Comparison of ENCODE assay signal across 17 cellular contexts in genomic region chr6:103800131-103800670, GRCh38.
DNase-seq lines count a peak whose midpoint lies in the region; ATAC-seq and TF ChIP-seq lines count a peak whose summit lies in the region.
"Had no signal": no experiment of that assay in that cellular context is flagged by ENCODE, and none has a peak within 500 bp of the region (broad histone marks: within the 10 kb centered on the region; RNA-seq: fewer than 3 reads in every experiment).

No MANE protein-coding gene starts in this region.

- H3K9me3 Mint-ChIP-seq in activated T-cell treated with anti-CD3 and anti-CD28 coated beads, Interleukin-2, amount 50 U/mL, for 72 hours: peaks cover 2 to 6% of the 10 kb centered on the region in 2 donors

- no peaks in the 10 kb centered on the region for H3K9me3 ChIP-seq in A673 (ENCODE audit: low read depth, low read length, poor library complexity, severe bottlenecking)
- H3K9me3 ChIP-seq: Caco-2, MG63 had no signal

- H3K36me3 ChIP-seq in A673 (ENCODE audit: insufficient read depth, low read length, poor library complexity, severe bottlenecking): no peaks in the 10 kb centered on the region
- H3K36me3 ChIP-seq: MG63 had no signal

- H3K27me3 Mint-ChIP-seq in activated T-cell treated with anti-CD3 and anti-CD28 coated beads, Interleukin-2, amount 50 U/mL, for 72 hours (ENCODE audit: low read depth): no peaks in the 10 kb centered on the region

- intact Hi-C loops in A673 (cut with micrococcal nuclease; ENCODE audit: unreplicated experiment): no loop called here

- in situ Hi-C loops in G401 (cut with HindIII; ENCODE audit: low sequenced_read_pairs): no loop called here

- CTCF ChIA-PET in A673 (lab: Charles Lee): no interaction called here

- no peak overlapping the region for H3K4me3 ChIP-seq in A673 (ENCODE audit: low read depth, low read length, poor library complexity, severe bottlenecking)
- H3K4me3 ChIP-seq: MG63 had no signal

- H3K36me3 Mint-ChIP-seq in activated T-cell treated with anti-CD3 and anti-CD28 coated beads, Interleukin-2, amount 50 U/mL, for 72 hours (ENCODE audit: insufficient read depth in 2 of 2): no peaks in the 10 kb centered on the region

- DNase-seq in A673 (ENCODE audit: low spot score) (peak; percentile 21), G401 (ENCODE audit: low spot score) (peak; percentile 89), NCI-H524 treated with DMSO at 0.1 percent for 48 hours (lab: John Stamatoyannopoulos, UW) (peak; percentile 77), astrocyte of the hippocampus (ENCODE audit: low read depth, low spot score) (peak; percentile 4), middle frontal gyrus (ENCODE audit: extremely low spot score, low spot score) (no peak), RPMI8226 (no peak)
- no peak for DNase-seq in activated T-cell treated with anti-CD3 and anti-CD28 coated beads, Interleukin-2, amount 50 U/mL, for 72 hours
- DNase-seq: ACHN, AML-193, Caco-2, DMS79, HFFc6, IMR-90, Karpas-422, MG63, NCI-H1092, NCI-H2227 treated with DMSO at 0.1 percent for 48 hours had no signal

- POLR2A ChIA-PET in A673 (lab: Charles Lee; ENCODE audit: low non-redundant PET): no interaction called here

- no peak for ATAC-seq in activated T-cell treated with anti-CD3 and anti-CD28 coated beads, Interleukin-2, amount 50 U/mL, for 72 hours (replicated peaks in 1 of 2)

- H3K27me3 ChIP-seq in A673 (replicated peaks; ENCODE audit: insufficient read depth, low read depth, low read length, poor library complexity): no peaks in the 10 kb centered on the region
- H3K27me3 ChIP-seq: MG63 had no signal

- H3K4me3 Mint-ChIP-seq in activated T-cell treated with anti-CD3 and anti-CD28 coated beads, Interleukin-2, amount 50 U/mL, for 72 hours: no peak overlapping the region
- H3K4me3 Mint-ChIP-seq: HFFc6 had no signal

- TF ChIP-seq CTCF in A673 (conservative IDR thresholded peaks at IDR 0.05; ENCODE audit: low read depth, low read length): no peak

- no TSS peak for BruUV-seq in A673 (replicated peaks; lab: Mats Ljungman, UMichigan)

- H3K27ac ChIP-seq in A673 (ENCODE audit: low read depth, low read length, poor library complexity, severe bottlenecking): no peak overlapping the region

- H3K27ac Mint-ChIP-seq in activated T-cell treated with anti-CD3 and anti-CD28 coated beads, Interleukin-2, amount 50 U/mL, for 72 hours: no peak overlapping the region
- H3K27ac Mint-ChIP-seq: HFFc6 had no signal

- no peaks in the 10 kb centered on the region for H3K4me1 ChIP-seq in A673 (ENCODE audit: insufficient read depth, low read length, poor library complexity, severe bottlenecking)
- H3K4me1 ChIP-seq: Caco-2 had no signal

- no peaks in the 10 kb centered on the region for H3K4me1 Mint-ChIP-seq in activated T-cell treated with anti-CD3 and anti-CD28 coated beads, Interleukin-2, amount 50 U/mL, for 72 hours (ENCODE audit: low read depth)

Comparison
In these comparisons a context has a peak if more than half of its experiments do, and no peak if none do; other contexts are left out.
1. DNase-seq: peak in A673 (single experiment), G401 (single experiment), NCI-H524 treated with DMSO at 0.1 percent for 48 hours (single experiment) and astrocyte of the hippocampus (single experiment); none in middle frontal gyrus (single experiment), activated T-cell treated with anti-CD3 and anti-CD28 coated beads, Interleukin-2, amount 50 U/mL, for 72 hours (0 of 2) and RPMI8226 (single experiment).